Comparison of ENCODE assay signal across 19 cellular contexts in genomic region chr17:1054656-1055055, GRCh38. TPM values are rescaled to one million over a fixed set of nuclear protein-coding genes. Genes with fewer than 3 reads are reported as not detected.
DNase-seq lines count a peak whose midpoint lies in the region; ATAC-seq and TF ChIP-seq lines count a peak whose summit lies in the region.
"Had no signal": no experiment of that assay in that cellular context is flagged by ENCODE, and none has a peak within 500 bp of the region (broad histone marks: within the 10 kb centered on the region; RNA-seq: fewer than 3 reads in every experiment).

No MANE protein-coding gene starts in this region.

- no peaks in the 10 kb centered on the region for H3K9me3 ChIP-seq in left ventricle myocardium inferior (replicated peaks)
- H3K9me3 ChIP-seq in heart right ventricle = no peaks in the 10 kb centered on the region
- no peaks in the 10 kb centered on the region for H3K9me3 ChIP-seq in mucosa of descending colon
- H3K9me3 ChIP-seq: BLaER1, Caco-2, HAP-1 had no signal

- ATAC-seq in heart right ventricle (no peak), natural killer cell (no peak), mucosa of descending colon (no peak)
- no peak for ATAC-seq in natural killer cell treated with Interleukin-12 subunit alpha and Interleukin-12 subunit beta and Interleukin-15 and Interleukin-18, amount 100 ng/mL, for 72 hours
- ATAC-seq: CD8-positive, alpha-beta T cell had no signal

- H3K4me1 Mint-ChIP-seq in natural killer cell treated with Interleukin-12 subunit alpha and Interleukin-12 subunit beta and Interleukin-15 and Interleukin-18, amount 100 ng/mL, for 72 hours (ENCODE audit: low read depth in 2 of 2) = peaks cover 0 to 4% of the 10 kb centered on the region in 2 donors
- peaks cover 3 to 8% of the 10 kb centered on the region in 2 donors for H3K4me1 Mint-ChIP-seq in natural killer cell
- H3K4me1 Mint-ChIP-seq: B cell had no signal

- intact Hi-C loops in left ventricle myocardium inferior (cut with micrococcal nuclease) (no loop called here), heart right ventricle (cut with DNase I) (loop anchor here in 9 of 10 donors (5.0 to 10.0 kb wide), 7 partner anchors 52 to 262 kb away; no protein-coding TSS in a partner anchor), natural killer cell (cut with micrococcal nuclease) (loop anchor here (5.0 kb wide), 1 partner anchor 912 kb away; a partner anchor contains a TSS), mucosa of descending colon (cut with DNase I, micrococcal nuclease) (loop anchor here in 1 of 2 donors (10.0 kb wide), 1 partner anchor 50 kb away; no protein-coding TSS in a partner anchor)

- H3K27ac Mint-ChIP-seq in natural killer cell treated with Interleukin-12 subunit alpha and Interleukin-12 subunit beta and Interleukin-15 and Interleukin-18, amount 100 ng/mL, for 72 hours = no peak overlapping the region
- H3K27ac Mint-ChIP-seq in natural killer cell = peak overlapping the region in 1 of 2 donors; percentile 16
- H3K27ac Mint-ChIP-seq: B cell; CD4-positive, CD25-positive, alpha-beta regulatory T cell; CD8-positive, alpha-beta T cell had no signal

- no peaks in the 10 kb centered on the region for H3K9me3 Mint-ChIP-seq in natural killer cell treated with Interleukin-12 subunit alpha and Interleukin-12 subunit beta and Interleukin-15 and Interleukin-18, amount 100 ng/mL, for 72 hours
- no peaks in the 10 kb centered on the region for H3K9me3 Mint-ChIP-seq in natural killer cell
- H3K9me3 Mint-ChIP-seq: CD4-positive, CD25-positive, alpha-beta regulatory T cell; CD8-positive, alpha-beta T cell had no signal

- WGBS in heart right ventricle, 2 donors = 86 to 88% methylated on average over 4 of the region's 4 CpGs

- H3K27me3 ChIP-seq in left ventricle myocardium inferior (ENCODE audit: low read depth) (no peaks in the 10 kb centered on the region), heart right ventricle (no peaks in the 10 kb centered on the region)
- H3K27me3 ChIP-seq: BLaER1 had no signal

- H3K36me3 ChIP-seq in left ventricle myocardium inferior = peaks cover 66% of the 10 kb centered on the region
- peaks cover 0 to 69% (median 43%) of the 10 kb centered on the region in 9 donors for H3K36me3 ChIP-seq in heart right ventricle
- H3K36me3 ChIP-seq in mucosa of descending colon (ENCODE audit: low read depth) = no peaks in the 10 kb centered on the region

- H3K27me3 Mint-ChIP-seq in natural killer cell treated with Interleukin-12 subunit alpha and Interleukin-12 subunit beta and Interleukin-15 and Interleukin-18, amount 100 ng/mL, for 72 hours = no peaks in the 10 kb centered on the region
- no peaks in the 10 kb centered on the region for H3K27me3 Mint-ChIP-seq in natural killer cell (ENCODE audit: low read depth in 2 of 2)
- H3K27me3 Mint-ChIP-seq: B cell; CD4-positive, CD25-positive, alpha-beta regulatory T cell had no signal

- TF ChIP-seq CTCF in left ventricle myocardium inferior (IDR thresholded peaks at IDR 0.05; ENCODE audit: borderline replicate concordance) = no peak
- no peak for TF ChIP-seq CTCF in heart right ventricle (IDR thresholded peaks at IDR 0.05)
- TF ChIP-seq CTCF in natural killer cell (IDR thresholded peaks at IDR 0.05) = no peak
- TF ChIP-seq CTCF in mucosa of descending colon (IDR thresholded peaks at IDR 0.05) = no peak

- DNase-seq in left ventricle myocardium inferior (no peak), heart right ventricle (no peak), natural killer cell (no peak), mucosa of descending colon (peak in 2 of 3 donors; percentile 16 to 19), globus pallidus (ENCODE audit: low spot score) (no peak), OCI-M1 (lab: John Stamatoyannopoulos, UW) (no peak), NCI-H1436 treated with DMSO at 0.1 percent for 48 hours (lab: John Stamatoyannopoulos, UW) (no peak)
- peak; percentile 49 for DNase-seq in natural killer cell treated with Interleukin-12 subunit alpha and Interleukin-12 subunit beta and Interleukin-15 and Interleukin-18, amount 100 ng/mL, for 72 hours (ENCODE audit: low spot score)
- DNase-seq: Caco-2; CD4-positive, CD25-positive, alpha-beta regulatory T cell; CD8-positive, alpha-beta T cell; DMS153; DND-41; GOT3 had no signal

- H3K36me3 Mint-ChIP-seq in natural killer cell treated with Interleukin-12 subunit alpha and Interleukin-12 subunit beta and Interleukin-15 and Interleukin-18, amount 100 ng/mL, for 72 hours = peaks cover 8% of the 10 kb centered on the region
- peaks cover 21% of the 10 kb centered on the region for H3K36me3 Mint-ChIP-seq in natural killer cell

- H3K4me3 ChIP-seq in left ventricle myocardium inferior (no peak overlapping the region), heart right ventricle (no peak overlapping the region), mucosa of descending colon (no peak overlapping the region)
- H3K4me3 ChIP-seq: BLaER1, HAP-1 had no signal

- H3K4me1 ChIP-seq in left ventricle myocardium inferior (peaks cover 26% of the 10 kb centered on the region), heart right ventricle (peaks cover 2 to 28% (median 13%) of the 10 kb centered on the region in 9 donors), mucosa of descending colon (ENCODE audit: low read depth) (no peaks in the 10 kb centered on the region)
- H3K4me1 ChIP-seq: Caco-2, HAP-1 had no signal

- H3K4me3 Mint-ChIP-seq in natural killer cell treated with Interleukin-12 subunit alpha and Interleukin-12 subunit beta and Interleukin-15 and Interleukin-18, amount 100 ng/mL, for 72 hours = no peak overlapping the region
- no peak overlapping the region for H3K4me3 Mint-ChIP-seq in natural killer cell
- H3K4me3 Mint-ChIP-seq: B cell; CD4-positive, CD25-positive, alpha-beta regulatory T cell; CD8-positive, alpha-beta T cell had no signal

- H3K27ac ChIP-seq in left ventricle myocardium inferior (replicated peaks) (peak overlapping the region; percentile 18), heart right ventricle (peak overlapping the region in 1 of 10 donors; percentile 81)
- H3K27ac ChIP-seq: 22Rv1, BLaER1, C4-2B had no signal

RNA-seq across cellular contexts. Expression of gene TIMM22, which starts 57.7 kb away (rescaled TPM):
- total RNA-seq in left ventricle myocardium inferior = 17.6 TPM
- 10 to 100 TPM; 15.0 to 19.8 (median 18.5) TPM for total RNA-seq in heart right ventricle
- polyA plus RNA-seq in heart right ventricle = 10 to 100 TPM; 12.5 to 14.8 TPM
- total RNA-seq in natural killer cell treated with Interleukin-12 subunit alpha and Interleukin-12 subunit beta and Interleukin-15 and Interleukin-18, amount 100 ng/mL, for 72 hours = 10 to 100 TPM; 12.7 to 19.8 TPM
- 10 to 100 TPM in 1 of 3 donors, 1 to 10 TPM in 2; 7.8 to 11.3 (median 8.9) TPM for total RNA-seq in natural killer cell
- total RNA-seq in mucosa of descending colon = 10 to 100 TPM in 2 of 3 donors, 1 to 10 TPM in 1; 8.2 to 11.4 (median 10.1) TPM

Comparison
In these comparisons a context has a peak if more than half of its experiments do, and no peak if none do; other contexts are left out.
1. DNase-seq: peak in natural killer cell treated with Interleukin-12 subunit alpha and Interleukin-12 subunit beta and Interleukin-15 and Interleukin-18, amount 100 ng/mL, for 72 hours (single experiment) and mucosa of descending colon (2 of 3); none in left ventricle myocardium inferior (single experiment), heart right ventricle (0 of 2), natural killer cell (single experiment), globus pallidus (single experiment), OCI-M1 (single experiment) and NCI-H1436 treated with DMSO at 0.1 percent for 48 hours (single experiment).